1 cellular context compared by ENCODE assay signal in genomic region chr22:30327864-30328345, GRCh38.
TF ChIP-seq lines count a peak whose summit lies in the region.

No MANE protein-coding gene starts in this region.

TF ChIP-seq in HepG2, 621 proteins besides CTCF, POLR2A, EP300 and RAD21:
- TF ChIP-seq STAG1 (CRISPR knock-in tag; IDR thresholded peaks at IDR 0.05), result peak; percentile 63
- TF ChIP-seq BCL6 (CRISPR knock-in tag; IDR thresholded peaks at IDR 0.05), result peak; percentile 96
- 0 out of 2 replicates have a peak, but pooled peaks have one; percentile 19 for TF ChIP-seq PAXIP1 (CRISPR knock-in tag; conservative IDR thresholded peaks at IDR 0.05)
- no peak for TF ChIP-seq HIVEP1 (CRISPR knock-in tag; IDR thresholded peaks at IDR 0.05)
- peak; percentile 94 for TF ChIP-seq ZNF629 (CRISPR knock-in tag; conservative IDR thresholded peaks at IDR 0.05)
TF ChIP-seq in HepG2: peak in this region for 4.
